In genomic region chr13:31952641-31953380, GRCh38 we compare ENCODE assay signal across 28 cellular contexts.
"Had no signal": no experiment of that assay in that cellular context is flagged by ENCODE, and none has a peak within 500 bp of the region (broad histone marks: within the 10 kb centered on the region; RNA-seq: fewer than 3 reads in every experiment).

No MANE protein-coding gene starts in this region.

- ATAC-seq: left colon; left lung; lower lobe of right lung; psoas muscle; right lobe of liver; stimulated activated naive B cell treated with anti-CD40 and anti-IgM and Interleukin-4, amounts not matched to agents 10 μg/mL and 1 μg/mL and 100 μg/mL, for 72 hours; stimulated activated naive CD8-positive, alpha-beta T cell treated with anti-CD3 and anti-CD28 coated beads, Interleukin-15, Interleukin-2, amounts not matched to agents 100 U/mL and 50 U/mL, for 24 hours had no signal

- H3K9ac ChIP-seq: parathyroid adenoma had no signal

- DNase-seq: hippocampal formation; left colon; lower lobe of right lung; mammary epithelial cell; mesendoderm; naive B cell; occipital lobe; psoas muscle; stimulated activated CD4-positive, alpha-beta T cell treated with anti-CD3 and anti-CD28 coated beads, Interleukin-1b, Interleukin-23, amount 100 ng/mL, for 48 hours; stimulated activated CD4-positive, alpha-beta T cell treated with anti-CD3 and anti-CD28 coated beads, Interleukin-2, amount 100 ng/mL, for 48 hours; stimulated activated CD4-positive, alpha-beta T cell treated with anti-CD3 and anti-CD28 coated beads, Interleukin-4, amount 100 ng/mL, for 4 hours; stimulated activated CD8-positive, alpha-beta memory T cell treated with anti-CD3 and anti-CD28 coated beads, Interleukin-4, amount 100 ng/mL, for 48 hours; stimulated activated naive B cell treated with anti-CD40 and anti-IgM and Interleukin-4, amounts not matched to agents 10 μg/mL and 1 μg/mL and 100 μg/mL, for 72 hours; stimulated activated naive CD8-positive, alpha-beta T cell treated with anti-CD3 and anti-CD28 coated beads, Interleukin-15, Interleukin-2, amounts not matched to agents 100 U/mL and 50 U/mL, for 24 hours; stomach; testis; thyroid gland; transverse colon had no signal

- H3K4me1 ChIP-seq: parathyroid adenoma, testis, transverse colon, vagina had no signal

- H2AFZ ChIP-seq: parathyroid adenoma had no signal

- H3K27ac Mint-ChIP-seq: mesothelial cell of epicardium; nephron; stimulated activated naive B cell treated with anti-CD40 and anti-IgM and Interleukin-4, amounts not matched to agents 10 μg/mL and 1 μg/mL and 100 μg/mL, for 72 hours had no signal

- H3K4me2 ChIP-seq: smooth muscle cell had no signal

- H3K27me3 ChIP-seq: left lung, neutrophil, right lobe of liver, stomach, testis, thyroid gland, transverse colon, upper lobe of left lung, vagina had no signal

- H3K9me3 ChIP-seq: left lung, lower lobe of right lung, neutrophil, psoas muscle, right lobe of liver, stomach, testis, thyroid gland, transverse colon, upper lobe of left lung, vagina had no signal

- H3K27me3 Mint-ChIP-seq: naive B cell; stimulated activated naive B cell treated with anti-CD40 and anti-IgM and Interleukin-4, amounts not matched to agents 10 μg/mL and 1 μg/mL and 100 μg/mL, for 72 hours had no signal

- H3K36me3 ChIP-seq: left lung, lower lobe of right lung, right lobe of liver, thyroid gland, transverse colon, upper lobe of left lung, vagina had no signal

- H3K27ac ChIP-seq: left lung, lower lobe of right lung, parathyroid adenoma, psoas muscle, right lobe of liver, stomach, testis, thyroid gland, transverse colon, upper lobe of left lung, vagina had no signal

- H3K4me3 ChIP-seq: left lung, lower lobe of right lung, psoas muscle, right lobe of liver, smooth muscle cell, stomach, thyroid gland, transverse colon, upper lobe of left lung, vagina had no signal

- H3K36me3 Mint-ChIP-seq: mesothelial cell of epicardium, naive B cell had no signal

- H3K4me3 Mint-ChIP-seq: mesothelial cell of epicardium; naive B cell; nephron; neural crest cell; stimulated activated naive B cell treated with anti-CD40 and anti-IgM and Interleukin-4, amounts not matched to agents 10 μg/mL and 1 μg/mL and 100 μg/mL, for 72 hours had no signal

- H3K9me3 Mint-ChIP-seq: naive B cell, neural crest cell had no signal

- H3K4me1 Mint-ChIP-seq: mesothelial cell of epicardium, neural crest cell had no signal
